ENCODE assay signal across 9 cellular contexts in genomic region chr4:3075652-3075981, GRCh38. TPM values are rescaled to one million over a fixed set of nuclear protein-coding genes. Genes with fewer than 3 reads are reported as not detected.
A peak's percentile ranks its signal among the peaks of the same experiment; 100 is the strongest.
DNase-seq lines count a peak whose midpoint lies in the region; ATAC-seq, FAIRE-seq and TF ChIP-seq lines count a peak whose summit lies in the region.
"Had no signal": no experiment of that assay in that cellular context is flagged by ENCODE, and none has a peak within 500 bp of the region (broad histone marks: within the 10 kb centered on the region; RNA-seq: fewer than 3 reads in every experiment).

No MANE protein-coding gene starts in this region.

- peaks cover 10% of the 10 kb centered on the region for H4K20me1 ChIP-seq in HepG2 (ENCODE audit: insufficient read depth, low read length)

- peak overlapping the region; percentile 92 for H3K9ac ChIP-seq in HepG2 (ENCODE audit: insufficient read depth, low read depth, low read length)

- H3K27ac ChIP-seq in HepG2 (ENCODE audit: extremely low read length, insufficient read depth, low read length): peak overlapping the region; percentile 88
- H3K27ac ChIP-seq in tibial artery: peak overlapping the region; percentile 81 to 88

- H3K4me3 ChIP-seq in HepG2 (replicated peaks in 1 of 3; ENCODE audit: insufficient read depth in 1 of 3, low read depth in 2 of 3, low read length in 3 of 3) (peak overlapping the region; percentile 90 to 98 (median 97)), tibial artery (peak overlapping the region; percentile 65 to 92)

- no peaks in the 10 kb centered on the region for H3K27me3 Mint-ChIP-seq in activated CD8-positive, alpha-beta memory T cell treated with anti-CD3 and anti-CD28 coated beads, Interleukin-2, amount 10 ng/mL, durations not matched to agents 7 days and 5 days
- no peaks in the 10 kb centered on the region for H3K27me3 Mint-ChIP-seq in activated naive CD8-positive, alpha-beta T cell treated with anti-CD3 and anti-CD28 coated beads, Interleukin-2, amount 10 ng/mL, durations not matched to agents 7 days and 5 days

- intact Hi-C loops in HepG2 (cut with micrococcal nuclease; ENCODE audit: unreplicated experiment): no loop called here
- intact Hi-C loops in tibial artery (cut with DNase I; ENCODE audit: low total_unique reads): no loop called here

- POLR2A ChIA-PET in activated naive CD8-positive, alpha-beta T cell treated with anti-CD3 and anti-CD28 coated beads, Interleukin-2, amount 10 ng/mL, durations not matched to agents 7 days and 5 days (lab: Charles Lee): no interaction called here
- POLR2A ChIA-PET in HepG2 (lab: Yijun Ruan, JAX): interaction anchor here (0.7 kb wide), 1 partner anchor 707 kb away, joined by 3 read pairs; no protein-coding TSS in a partner anchor

- H3K9me3 Mint-ChIP-seq in activated CD8-positive, alpha-beta memory T cell treated with anti-CD3 and anti-CD28 coated beads, Interleukin-2, amount 10 ng/mL, durations not matched to agents 7 days and 5 days (ENCODE audit: low read depth): no peaks in the 10 kb centered on the region
- no peaks in the 10 kb centered on the region for H3K9me3 Mint-ChIP-seq in activated naive CD8-positive, alpha-beta T cell treated with anti-CD3 and anti-CD28 coated beads, Interleukin-2, amount 10 ng/mL, durations not matched to agents 7 days and 5 days

- no peak overlapping the region for H2AFZ ChIP-seq in HepG2 (ENCODE audit: low read length)

- peak overlapping the region; percentile 87 for H3K4me3 Mint-ChIP-seq in activated CD8-positive, alpha-beta memory T cell treated with anti-CD3 and anti-CD28 coated beads, Interleukin-2, amount 10 ng/mL, durations not matched to agents 7 days and 5 days
- H3K4me3 Mint-ChIP-seq in activated naive CD8-positive, alpha-beta T cell treated with anti-CD3 and anti-CD28 coated beads, Interleukin-2, amount 10 ng/mL, durations not matched to agents 7 days and 5 days: peak overlapping the region; percentile 90

- peaks cover 27% of the 10 kb centered on the region for H3K4me1 Mint-ChIP-seq in activated CD8-positive, alpha-beta memory T cell treated with anti-CD3 and anti-CD28 coated beads, Interleukin-2, amount 10 ng/mL, durations not matched to agents 7 days and 5 days
- peaks cover 26% of the 10 kb centered on the region for H3K4me1 Mint-ChIP-seq in activated naive CD8-positive, alpha-beta T cell treated with anti-CD3 and anti-CD28 coated beads, Interleukin-2, amount 10 ng/mL, durations not matched to agents 7 days and 5 days

- no peak for TF ChIP-seq RAD21 in HepG2 (CRISPR knock-in tag; IDR thresholded peaks at IDR 0.05)

- in situ Hi-C loops in HepG2 (cut with HindIII; ENCODE audit: extremely low pct_ligation_motif_present, low pct_unique_long_range_greater_than_20kb): no loop called here

- BruUV-seq in HepG2 (replicated peaks; lab: Mats Ljungman, UMichigan): no TSS peak

- WGBS in HepG2 (ENCODE audit: low lambda C conversion rate): under 1% methylated on average over 8 of the region's 8 CpGs

- H3K27ac Mint-ChIP-seq in activated CD8-positive, alpha-beta memory T cell treated with anti-CD3 and anti-CD28 coated beads, Interleukin-2, amount 10 ng/mL, durations not matched to agents 7 days and 5 days: no peak overlapping the region
- peak overlapping the region; percentile 87 for H3K27ac Mint-ChIP-seq in activated naive CD8-positive, alpha-beta T cell treated with anti-CD3 and anti-CD28 coated beads, Interleukin-2, amount 10 ng/mL, durations not matched to agents 7 days and 5 days

- no peak for DNase-seq in activated CD8-positive, alpha-beta memory T cell treated with anti-CD3 and anti-CD28 coated beads, Interleukin-2, amount 10 ng/mL, durations not matched to agents 7 days and 5 days
- DNase-seq in activated CD8-positive, alpha-beta memory T cell treated with anti-CD3 and anti-CD28 coated beads, Interleukin-2, amount 50 U/mL, for 4 hours: no peak
- no peak for DNase-seq in activated naive CD8-positive, alpha-beta T cell treated with anti-CD3 and anti-CD28 coated beads, Interleukin-2, amount 10 ng/mL, durations not matched to agents 7 days and 5 days
- no peak for DNase-seq in HepG2 (ENCODE audit: low spot score)
- no peak for DNase-seq in tibial artery
- DNase-seq in hepatic stellate cell (ENCODE audit: low spot score): no peak

- TF ChIP-seq EP300 in HepG2 (IDR thresholded peaks at IDR 0.05; ENCODE audit: low read depth in 2 of 2, low read length in 2 of 2): no peak
- no peak for TF ChIP-seq EP300 in HepG2 (CRISPR knock-in tag; IDR thresholded peaks at IDR 0.05; ENCODE audit: borderline replicate concordance)

- CTCF ChIA-PET in activated CD8-positive, alpha-beta memory T cell treated with anti-CD3 and anti-CD28 coated beads, Interleukin-2, amount 10 ng/mL, durations not matched to agents 7 days and 5 days (lab: Charles Lee): interaction anchor here (1.8 kb wide), 1 partner anchor 30 kb away, joined by 5 read pairs; no protein-coding TSS in a partner anchor
- CTCF ChIA-PET in HepG2 (lab: Yijun Ruan, JAX; ENCODE audit: low intra/inter-chr PET ratio, low total read pairs): no interaction called here

- H3K27me3 ChIP-seq in HepG2 (ENCODE audit: control insufficient read depth in 1 of 2, insufficient read depth in 2 of 2, low read length in 2 of 2) (no peaks in the 10 kb centered on the region; a peak in 1 of 5 replicates), tibial artery (no peaks in the 10 kb centered on the region)

- peak overlapping the region; percentile 91 for H3K4me2 ChIP-seq in HepG2 (ENCODE audit: low read depth, low read length)

- H3K36me3 ChIP-seq in HepG2 (replicated peaks in 1 of 2; ENCODE audit: control insufficient read depth in 1 of 2, insufficient read depth in 2 of 2, low read length in 2 of 2) (peaks cover 0 to 3% of the 10 kb centered on the region in 2 experiments; a peak in 1 of 5 replicates), tibial artery (no peaks in the 10 kb centered on the region)

- FAIRE-seq in HepG2 (lab: Jason Lieb, UNC): no peak

- ATAC-seq in activated CD8-positive, alpha-beta memory T cell treated with anti-CD3 and anti-CD28 coated beads, Interleukin-2, amount 10 ng/mL, durations not matched to agents 7 days and 5 days: no peak
- no peak for ATAC-seq in activated naive CD8-positive, alpha-beta T cell treated with anti-CD3 and anti-CD28 coated beads, Interleukin-2, amount 10 ng/mL, durations not matched to agents 7 days and 5 days (ENCODE audit: low read depth)
- ATAC-seq in HepG2: no peak
- ATAC-seq in GM19023 (IDR thresholded peaks at IDR 0.05; ENCODE audit: unreplicated experiment): no peak
- no peak for ATAC-seq in GM18505 (IDR thresholded peaks at IDR 0.05; ENCODE audit: unreplicated experiment)

- no peak for TF ChIP-seq POLR2A in HepG2 (IDR thresholded peaks at IDR 0.05; ENCODE audit: insufficient read depth in 1 of 2, low read depth in 2 of 2, low read length in 2 of 2)
- no peak for TF ChIP-seq POLR2A in GM18505 (IDR thresholded peaks at IDR 0.05; ENCODE audit: borderline replicate concordance, extremely low read depth, insufficient read depth, insufficient read length)

- H3K4me1 ChIP-seq in HepG2 (ENCODE audit: insufficient read depth, low read length) (peaks cover 60% of the 10 kb centered on the region), tibial artery (peaks cover 0 to 31% (median 18%) of the 10 kb centered on the region in 4 donors)

- H3K36me3 Mint-ChIP-seq in activated CD8-positive, alpha-beta memory T cell treated with anti-CD3 and anti-CD28 coated beads, Interleukin-2, amount 10 ng/mL, durations not matched to agents 7 days and 5 days: peaks cover 7% of the 10 kb centered on the region
- peaks cover 7% of the 10 kb centered on the region for H3K36me3 Mint-ChIP-seq in activated naive CD8-positive, alpha-beta T cell treated with anti-CD3 and anti-CD28 coated beads, Interleukin-2, amount 10 ng/mL, durations not matched to agents 7 days and 5 days

- no peak for TF ChIP-seq CTCF in HepG2 (CRISPR knock-in tag; IDR thresholded peaks at IDR 0.05)
- TF ChIP-seq CTCF in tibial artery (IDR thresholded peaks at IDR 0.05): no peak

- peaks cover 50% of the 10 kb centered on the region for H3K79me2 ChIP-seq in HepG2 (ENCODE audit: insufficient read depth, low read length)

- no peaks in the 10 kb centered on the region for H3K9me3 ChIP-seq in HepG2 (ENCODE audit: low read length)
- H3K9me3 ChIP-seq in tibial artery: no peaks in the 10 kb centered on the region

RNA-seq across cellular contexts. Expression of gene HTT, which starts 1.1 kb away (rescaled TPM):
- total RNA-seq in activated CD8-positive, alpha-beta memory T cell treated with anti-CD3 and anti-CD28 coated beads, Interleukin-2, amount 10 ng/mL, durations not matched to agents 7 days and 5 days: 10 to 100 TPM; 52.2 to 72.7 TPM
- 10 to 100 TPM; 64.8 to 65.8 TPM for total RNA-seq in activated naive CD8-positive, alpha-beta T cell treated with anti-CD3 and anti-CD28 coated beads, Interleukin-2, amount 10 ng/mL, durations not matched to agents 7 days and 5 days
- 19.5 and 34.3 TPM in 2 replicates for total RNA-seq in HepG2 (2016; rRNA removed; fragmentation: Illumina TruSeq; extraction: Trizol)
- total RNA-seq in HepG2 (2016; cell fraction: cytosol; rRNA removed; fragmentation: Illumina TruSeq; extraction: Trizol; ENCODE audit: low read depth): 8.9 and 9.0 TPM in 2 replicates
- 19.6 and 34.7 TPM in 2 replicates for total RNA-seq in HepG2 (2016; cell fraction: insoluble cytoplasmic fraction; rRNA removed; fragmentation: Illumina TruSeq; extraction: Trizol)
- total RNA-seq in HepG2 (2016; cell fraction: membrane; rRNA removed; fragmentation: Illumina TruSeq; extraction: Trizol): 12.0 and 13.5 TPM in 2 replicates
- total RNA-seq in HepG2 (2016; cell fraction: nucleus; rRNA removed; fragmentation: Illumina TruSeq; extraction: Trizol): 44.5 and 53.3 TPM in 2 replicates
- polyA plus RNA-seq in HepG2 (2011; rRNA removed): 17.5 and 21.0 TPM in 2 replicates
- polyA plus RNA-seq in HepG2 (2011; cell fraction: cytosol; rRNA removed): 8.1 and 12.3 TPM in 2 replicates
- polyA plus RNA-seq in HepG2 (2011; cell fraction: nucleus; rRNA removed): 77.2 and 88.2 TPM in 2 replicates
- polyA plus RNA-seq in HepG2 (2012): 19.2 and 21.9 TPM in 2 replicates
- 0.76 and 0.89 TPM in 2 replicates for polyA plus RNA-seq in HepG2 (2016; cell fraction: cytosol; fragmentation: Illumina TruSeq; extraction: Trizol; ENCODE audit: low read depth)
- polyA plus RNA-seq in HepG2 (2016; cell fraction: insoluble cytoplasmic fraction; fragmentation: Illumina TruSeq; extraction: Trizol; ENCODE audit: low read depth): 11.2 and 16.6 TPM in 2 replicates
- polyA plus RNA-seq in HepG2 (2016; cell fraction: membrane; fragmentation: Illumina TruSeq; extraction: Trizol; ENCODE audit: low read depth): 1.9 and 2.0 TPM in 2 replicates
- polyA plus RNA-seq in HepG2 (2016; cell fraction: nucleus; fragmentation: Illumina TruSeq; extraction: Trizol; ENCODE audit: insufficient read depth, low read depth): 51.6 and 58.9 TPM in 2 replicates
- polyA minus RNA-seq in HepG2 (2011; rRNA and poly(A)+ RNA removed; ENCODE audit: low replicate concordance): 75.1 and 127 TPM in 2 replicates
- 57.9 and 59.9 TPM in 2 replicates for polyA minus RNA-seq in HepG2 (2011; cell fraction: cytosol; rRNA and poly(A)+ RNA removed)
- 131 and 135 TPM in 2 replicates for polyA minus RNA-seq in HepG2 (2011; cell fraction: nucleus; rRNA and poly(A)+ RNA removed)

RNA-seq across cellular contexts. Expression of gene HTT-AS, which starts 1.3 kb away (rescaled TPM):
- not detected for total RNA-seq in activated CD8-positive, alpha-beta memory T cell treated with anti-CD3 and anti-CD28 coated beads, Interleukin-2, amount 10 ng/mL, durations not matched to agents 7 days and 5 days
- total RNA-seq in activated naive CD8-positive, alpha-beta T cell treated with anti-CD3 and anti-CD28 coated beads, Interleukin-2, amount 10 ng/mL, durations not matched to agents 7 days and 5 days: not detected
- not detected in 2 replicates for total RNA-seq in HepG2 (2016; rRNA removed; fragmentation: Illumina TruSeq; extraction: Trizol)
- not detected in 2 replicates for total RNA-seq in HepG2 (2016; cell fraction: cytosol; rRNA removed; fragmentation: Illumina TruSeq; extraction: Trizol; ENCODE audit: low read depth)
- total RNA-seq in HepG2 (2016; cell fraction: insoluble cytoplasmic fraction; rRNA removed; fragmentation: Illumina TruSeq; extraction: Trizol): not detected in 2 replicates
- not detected in 2 replicates for total RNA-seq in HepG2 (2016; cell fraction: membrane; rRNA removed; fragmentation: Illumina TruSeq; extraction: Trizol)
- not detected in 2 replicates for total RNA-seq in HepG2 (2016; cell fraction: nucleus; rRNA removed; fragmentation: Illumina TruSeq; extraction: Trizol)
- not detected in 2 replicates for polyA plus RNA-seq in HepG2 (2011; rRNA removed)
- polyA plus RNA-seq in HepG2 (2011; cell fraction: cytosol; rRNA removed): not detected in 2 replicates
- not detected in 2 replicates for polyA plus RNA-seq in HepG2 (2011; cell fraction: nucleus; rRNA removed)
- polyA plus RNA-seq in HepG2 (2012): not detected in 2 replicates
- not detected in 2 replicates for polyA plus RNA-seq in HepG2 (2016; cell fraction: cytosol; fragmentation: Illumina TruSeq; extraction: Trizol; ENCODE audit: low read depth)
- not detected in 2 replicates for polyA plus RNA-seq in HepG2 (2016; cell fraction: insoluble cytoplasmic fraction; fragmentation: Illumina TruSeq; extraction: Trizol; ENCODE audit: low read depth)
- not detected in 2 replicates for polyA plus RNA-seq in HepG2 (2016; cell fraction: membrane; fragmentation: Illumina TruSeq; extraction: Trizol; ENCODE audit: low read depth)
- not detected in 2 replicates for polyA plus RNA-seq in HepG2 (2016; cell fraction: nucleus; fragmentation: Illumina TruSeq; extraction: Trizol; ENCODE audit: insufficient read depth, low read depth)
- not detected in 2 replicates for polyA minus RNA-seq in HepG2 (2011; rRNA and poly(A)+ RNA removed; ENCODE audit: low replicate concordance)
- not detected in 2 replicates for polyA minus RNA-seq in HepG2 (2011; cell fraction: cytosol; rRNA and poly(A)+ RNA removed)
- not detected in 2 replicates for polyA minus RNA-seq in HepG2 (2011; cell fraction: nucleus; rRNA and poly(A)+ RNA removed)
- total RNA-seq: M059J had no signal
